ENCODE assay signal across 27 cellular contexts in genomic region chr4:110680217-110680616, GRCh38. TPM values are rescaled to one million over a fixed set of nuclear protein-coding genes. Genes with fewer than 3 reads are reported as not detected.
"Had no signal": no experiment of that assay in that cellular context is flagged by ENCODE, and none has a peak within 500 bp of the region (broad histone marks: within the 10 kb centered on the region; RNA-seq: fewer than 3 reads in every experiment).

No MANE protein-coding gene starts in this region.

- H3K27ac ChIP-seq: dorsolateral prefrontal cortex, heart left ventricle, left ventricle myocardium inferior, lower lobe of right lung, neutrophil, psoas muscle, right lobe of liver, spleen, stomach, thoracic aorta, transverse colon had no signal

- H3K4me1 Mint-ChIP-seq: immature natural killer cell; memory B cell; naive thymus-derived CD8-positive, alpha-beta T cell had no signal

- H3K9me3 ChIP-seq: heart left ventricle, left ventricle myocardium inferior, lower lobe of right lung, mucosa of descending colon, neutrophil, psoas muscle, right lobe of liver, spleen, stomach, thoracic aorta, transverse colon had no signal

- H3K27me3 ChIP-seq: neutrophil, right lobe of liver, transverse colon had no signal

- H3K27ac Mint-ChIP-seq: immature natural killer cell; memory B cell; naive thymus-derived CD8-positive, alpha-beta T cell had no signal

- H3K36me3 ChIP-seq: heart left ventricle, left ventricle myocardium inferior, lower lobe of right lung, neutrophil, right lobe of liver, spleen, stomach, thoracic aorta, transverse colon had no signal

- H3K4me1 ChIP-seq: heart left ventricle, left ventricle myocardium inferior, lower lobe of right lung, psoas muscle, right lobe of liver, spleen, stomach, transverse colon had no signal

- H3K36me3 Mint-ChIP-seq: immature natural killer cell; memory B cell; naive thymus-derived CD8-positive, alpha-beta T cell had no signal

- H3K4me3 Mint-ChIP-seq: immature natural killer cell; memory B cell; naive thymus-derived CD8-positive, alpha-beta T cell had no signal

- DNase-seq: cortex of kidney; dorsolateral prefrontal cortex; effector CD8-positive, alpha-beta T cell; foreskin melanocyte; heart left ventricle; hippocampal formation; immature natural killer cell; kidney; left cardiac atrium; left ventricle myocardium inferior; lower lobe of right lung; mucosa of descending colon; naive thymus-derived CD8-positive, alpha-beta T cell; psoas muscle; retina; right lobe of liver; spleen; stimulated activated naive CD4-positive, alpha-beta T cell; stomach; substantia nigra; transverse colon had no signal

- FAIRE-seq: kidney had no signal

- H3K4me3 ChIP-seq: dorsolateral prefrontal cortex, heart left ventricle, left ventricle myocardium inferior, lower lobe of right lung, mucosa of descending colon, psoas muscle, right lobe of liver, spleen, stomach, thoracic aorta, transverse colon had no signal

- ATAC-seq: heart left ventricle; left cardiac atrium; lower lobe of right lung; mucosa of descending colon; naive thymus-derived CD8-positive, alpha-beta T cell; psoas muscle; right lobe of liver had no signal

RNA-seq across cellular contexts. Expression of gene PITX2, which starts 57.3 kb away (rescaled TPM):
- total RNA-seq: dorsolateral prefrontal cortex; glomerular endothelial cell; left ventricle myocardium inferior; lower lobe of right lung; naive thymus-derived CD8-positive, alpha-beta T cell; right lobe of liver; spleen; thoracic aorta; ureter had no signal
- polyA plus RNA-seq: immature natural killer cell; naive thymus-derived CD8-positive, alpha-beta T cell; neural cell had no signal
